ENCODE assay signal across 8 cellular contexts in genomic region chr21:26070822-26071425, GRCh38.
DNase-seq lines count a peak whose midpoint lies in the region; ATAC-seq lines count a peak whose summit lies in the region.

No MANE protein-coding gene starts in this region.

- CTCF ChIA-PET in activated CD4-positive, alpha-beta memory T cell treated with anti-CD3 and anti-CD28 coated beads for 36 hours (lab: Charles Lee) = interaction anchor here (1.1 kb wide), 1 partner anchor 98 kb away, joined by 4 read pairs; no protein-coding TSS in a partner anchor

- ATAC-seq in HG03097 (IDR thresholded peaks at IDR 0.05; ENCODE audit: low FRiP score, unreplicated experiment) = peak; percentile 79
- peak; percentile 35 to 55 for ATAC-seq in left cardiac atrium
- peak; percentile 67 for ATAC-seq in stimulated activated memory B cell treated with anti-CD40 and anti-IgM and Interleukin-4, amounts not matched to agents 10 μg/mL and 1 μg/mL and 100 μg/mL, for 72 hours
- ATAC-seq in HG03045 (IDR thresholded peaks at IDR 0.05; ENCODE audit: unreplicated experiment) = no peak

- peaks cover 44% of the 10 kb centered on the region for H3K4me1 Mint-ChIP-seq in activated CD4-positive, alpha-beta memory T cell treated with anti-CD3 and anti-CD28 coated beads for 36 hours (ENCODE audit: low read depth)
- peaks cover 28% of the 10 kb centered on the region for H3K4me1 Mint-ChIP-seq in stimulated activated memory B cell treated with anti-CD40 and anti-IgM and Interleukin-4, amounts not matched to agents 10 μg/mL and 1 μg/mL and 100 μg/mL, for 72 hours

- no peaks in the 10 kb centered on the region for H3K36me3 Mint-ChIP-seq in activated CD4-positive, alpha-beta memory T cell treated with anti-CD3 and anti-CD28 coated beads for 36 hours
- no peaks in the 10 kb centered on the region for H3K36me3 Mint-ChIP-seq in stimulated activated memory B cell treated with anti-CD40 and anti-IgM and Interleukin-4, amounts not matched to agents 10 μg/mL and 1 μg/mL and 100 μg/mL, for 72 hours

- DNase-seq in GM04503 (ENCODE audit: low read depth) (peak; percentile 64), left cardiac atrium (no peak), iPS-NIHi7 (ENCODE audit: extremely low spot score) (no peak), SIG-M5 (lab: John Stamatoyannopoulos, UW) (no peak)
- DNase-seq in activated CD4-positive, alpha-beta memory T cell treated with anti-CD3 and anti-CD28 coated beads for 36 hours = peak; percentile 39

- intact Hi-C loops in activated CD4-positive, alpha-beta memory T cell treated with anti-CD3 and anti-CD28 coated beads for 36 hours (cut with micrococcal nuclease) = loop anchor here (2.0 to 10.0 kb wide), 2 partner anchors 98 to 466 kb away; partner anchors contain the start of gene MRPL39
- intact Hi-C loops in left cardiac atrium (cut with DNase I) = loop anchor here in 1 of 2 donors (10.0 kb wide), 1 partner anchor 94 kb away; no protein-coding TSS in a partner anchor

- H3K9me3 Mint-ChIP-seq in activated CD4-positive, alpha-beta memory T cell treated with anti-CD3 and anti-CD28 coated beads for 36 hours = no peaks in the 10 kb centered on the region
- no peaks in the 10 kb centered on the region for H3K9me3 Mint-ChIP-seq in stimulated activated memory B cell treated with anti-CD40 and anti-IgM and Interleukin-4, amounts not matched to agents 10 μg/mL and 1 μg/mL and 100 μg/mL, for 72 hours

- H3K4me3 Mint-ChIP-seq in activated CD4-positive, alpha-beta memory T cell treated with anti-CD3 and anti-CD28 coated beads for 36 hours = peak overlapping the region; percentile 56
- H3K4me3 Mint-ChIP-seq in stimulated activated memory B cell treated with anti-CD40 and anti-IgM and Interleukin-4, amounts not matched to agents 10 μg/mL and 1 μg/mL and 100 μg/mL, for 72 hours = peak overlapping the region; percentile 61

- peak overlapping the region; percentile 67 for H3K27ac Mint-ChIP-seq in activated CD4-positive, alpha-beta memory T cell treated with anti-CD3 and anti-CD28 coated beads for 36 hours
- peak overlapping the region; percentile 65 for H3K27ac Mint-ChIP-seq in stimulated activated memory B cell treated with anti-CD40 and anti-IgM and Interleukin-4, amounts not matched to agents 10 μg/mL and 1 μg/mL and 100 μg/mL, for 72 hours

- H3K27me3 Mint-ChIP-seq in activated CD4-positive, alpha-beta memory T cell treated with anti-CD3 and anti-CD28 coated beads for 36 hours = no peaks in the 10 kb centered on the region
- H3K27me3 Mint-ChIP-seq in stimulated activated memory B cell treated with anti-CD40 and anti-IgM and Interleukin-4, amounts not matched to agents 10 μg/mL and 1 μg/mL and 100 μg/mL, for 72 hours = no peaks in the 10 kb centered on the region

- POLR2A ChIA-PET in activated CD4-positive, alpha-beta memory T cell treated with anti-CD3 and anti-CD28 coated beads for 36 hours (lab: Charles Lee) = no interaction called here

Comparison
In these comparisons a context has a peak if more than half of its experiments do, and no peak if none do; other contexts are left out.
1. DNase-seq: peak in GM04503 (single experiment) and activated CD4-positive, alpha-beta memory T cell treated with anti-CD3 and anti-CD28 coated beads for 36 hours (single experiment); none in left cardiac atrium (single experiment), iPS-NIHi7 (single experiment) and SIG-M5 (single experiment).